Comparison of ENCODE assay signal across 17 cellular contexts in genomic region chr1:38265293-38266196, GRCh38.
"Had no signal": no experiment of that assay in that cellular context is flagged by ENCODE, and none has a peak within 500 bp of the region (broad histone marks: within the 10 kb centered on the region; RNA-seq: fewer than 3 reads in every experiment).

No MANE protein-coding gene starts in this region.

- H3K27ac Mint-ChIP-seq: endodermal cell; naive thymus-derived CD4-positive, alpha-beta T cell; nephron progenitor cell had no signal

- H3K4me3 ChIP-seq: colonic mucosa, sigmoid colon, skin epidermis had no signal

- H3K36me3 ChIP-seq: colonic mucosa, neutrophil, sigmoid colon had no signal

- H3K36me3 Mint-ChIP-seq: naive thymus-derived CD4-positive, alpha-beta T cell had no signal

- H3K27ac ChIP-seq: foreskin keratinocyte, neutrophil, sigmoid colon, skin epidermis had no signal

- H3K4me1 ChIP-seq: colonic mucosa, foreskin keratinocyte, sigmoid colon had no signal

- H3K27me3 ChIP-seq: colonic mucosa, foreskin keratinocyte had no signal

- H3K4me3 Mint-ChIP-seq: endodermal cell; naive thymus-derived CD4-positive, alpha-beta T cell; nephron progenitor cell had no signal

- H3K9me3 Mint-ChIP-seq: endodermal cell; naive thymus-derived CD4-positive, alpha-beta T cell; nephron progenitor cell had no signal

- DNase-seq: dermis blood vessel endothelial cell; effector CD4-positive, alpha-beta T cell; endodermal cell; erythroblast; foreskin keratinocyte; head of caudate nucleus; hippocampal formation; naive thymus-derived CD4-positive, alpha-beta T cell; nephron progenitor cell; sigmoid colon; stimulated activated CD4-positive, alpha-beta T cell treated with anti-CD3 and anti-CD28 coated beads, Interleukin-2, amount 100 ng/mL, for 48 hours; stimulated activated naive CD4-positive, alpha-beta T cell treated with Interleukin-2 at 50 U/mL for 16 hours; trophoblast cell had no signal

- FAIRE-seq: endothelial cell of umbilical vein had no signal

- ATAC-seq: foreskin keratinocyte; naive thymus-derived CD4-positive, alpha-beta T cell had no signal

- H3K4me1 Mint-ChIP-seq: naive thymus-derived CD4-positive, alpha-beta T cell had no signal

- H3K9me3 ChIP-seq: colonic mucosa, neutrophil, sigmoid colon had no signal
